In genomic region chr2:64819774-64820688, GRCh38 we compare ENCODE assay signal across 8 cellular contexts.
DNase-seq lines count a peak whose midpoint lies in the region; ATAC-seq and TF ChIP-seq lines count a peak whose summit lies in the region.

No MANE protein-coding gene starts in this region.

- peaks cover 0 to 3% of the 10 kb centered on the region in 2 experiments; a peak in 1 of 4 replicates for H3K4me1 ChIP-seq in SK-N-SH (ENCODE audit: control insufficient read depth in 1 of 2, insufficient read depth in 2 of 2, low read depth in 1 of 2, low read length in 1 of 2)

- H3F3A ChIP-seq in SK-N-SH (replicated peaks; ENCODE audit: insufficient read depth), result no peaks in the 10 kb centered on the region

- no peak overlapping the region for H3K27ac ChIP-seq in SK-N-SH (ENCODE audit: low read depth in 2 of 2, low read length in 1 of 2)

- no peak for ATAC-seq in SK-N-SH treated with all-trans-retinoic acid at 6 μM for 48 hours
- peak; percentile 94 for ATAC-seq in HG03342 (IDR thresholded peaks at IDR 0.05; ENCODE audit: unreplicated experiment)
- peak; percentile 19 for ATAC-seq in omental fat pad (ENCODE audit: low FRiP score)

- WGBS in SK-N-SH (ENCODE audit: low lambda C conversion rate), result 90% methylated on average over 11 of the region's 11 CpGs

- H3K79me2 ChIP-seq in SK-N-SH (ENCODE audit: insufficient read depth), result no peaks in the 10 kb centered on the region

- 0 out of 2 replicates have a peak overlapping the region, but pooled peaks have one; percentile 56 for H2AFZ ChIP-seq in SK-N-SH (ENCODE audit: low read depth)

- POLR2A ChIA-PET in SK-N-SH (lab: Yijun Ruan, JAX), result no interaction called here

- DNase-seq in SK-N-SH, result no peak
- DNase-seq in activated CD8-positive, alpha-beta memory T cell treated with anti-CD3 and anti-CD28 coated beads, Interleukin-2, amount 50 U/mL, for 1 hour (ENCODE audit: extremely low read depth), result peak; percentile 12
- DNase-seq in omental fat pad (ENCODE audit: low spot score), result no peak
- no peak for DNase-seq in NCI-H2029 (lab: John Stamatoyannopoulos, UW)
- DNase-seq in GF-D8 (lab: John Stamatoyannopoulos, UW), result no peak
- no peak for DNase-seq in HPDE6-E6E7 (ENCODE audit: extremely low spot score)

- H3K9me2 ChIP-seq in SK-N-SH, result no peaks in the 10 kb centered on the region

- H3K36me3 ChIP-seq in SK-N-SH (replicated peaks in 1 of 2; ENCODE audit: control insufficient read depth in 1 of 2, insufficient read depth in 2 of 2, low read length in 1 of 2), result no peaks in the 10 kb centered on the region

- H3K4me2 ChIP-seq in SK-N-SH, result no peak overlapping the region

- no peaks in the 10 kb centered on the region for H4K20me1 ChIP-seq in SK-N-SH (ENCODE audit: insufficient read depth)

- CTCF ChIA-PET in SK-N-SH (lab: Yijun Ruan, JAX), result interaction anchor here (1.0 to 1.7 kb wide), 3 partner anchors 12 to 27 kb away, joined by 3 to 7 read pairs (median 6); no protein-coding TSS in a partner anchor

- TF ChIP-seq CTCF in SK-N-SH (IDR thresholded peaks at IDR 0.05), result no peak
- no peak for TF ChIP-seq CTCF in omental fat pad (IDR thresholded peaks at IDR 0.05)

- no peak overlapping the region for H3K4me3 ChIP-seq in SK-N-SH (ENCODE audit: low read depth in 2 of 2, low read length in 1 of 2)

- no peak for TF ChIP-seq RAD21 in SK-N-SH (IDR thresholded peaks at IDR 0.05; ENCODE audit: low read length)

- H3K9ac ChIP-seq in SK-N-SH, result no peak overlapping the region

- no peaks in the 10 kb centered on the region for H3K9me3 ChIP-seq in SK-N-SH

- TF ChIP-seq EP300 in SK-N-SH (IDR thresholded peaks at IDR 0.05; ENCODE audit: borderline replicate concordance in 1 of 2, low read depth in 1 of 2, low read length in 1 of 2), result no peak

- H3K27me3 ChIP-seq in SK-N-SH (ENCODE audit: insufficient read depth), result no peaks in the 10 kb centered on the region

TF ChIP-seq in SK-N-SH, 30 proteins besides CTCF, POLR2A, EP300 and RAD21:
- TF ChIP-seq ELF1 (IDR thresholded peaks at IDR 0.05) (no peak), POLR2AphosphoS5 (IDR thresholded peaks at IDR 0.05; ENCODE audit: low read depth, low read length) (no peak), RXRA (IDR thresholded peaks at IDR 0.05; ENCODE audit: borderline replicate concordance, low read depth) (no peak), FOXM1 (IDR thresholded peaks at IDR 0.05; ENCODE audit: low read depth) (no peak), FOXJ3 (CRISPR knock-in tag; IDR thresholded peaks at IDR 0.05) (no peak), NRF1 (IDR thresholded peaks at IDR 0.05; ENCODE audit: low read depth, low read length) (no peak)

TF ChIP-seq in SK-N-SH treated with all-trans-retinoic acid at 6 μM for 48 hours, 23 proteins besides CTCF, POLR2A, EP300 and RAD21:
- no peak for TF ChIP-seq PPARA (CRISPR knock-in tag; IDR thresholded peaks at IDR 0.05; ENCODE audit: borderline replicate concordance)
- TF ChIP-seq BACH2 (CRISPR knock-in tag; IDR thresholded peaks at IDR 0.05; ENCODE audit: borderline replicate concordance), result no peak
- no peak for TF ChIP-seq ZC3H10 (CRISPR knock-in tag; IDR thresholded peaks at IDR 0.05)
- no peak for TF ChIP-seq TOX (CRISPR knock-in tag; IDR thresholded peaks at IDR 0.05; ENCODE audit: borderline replicate concordance)
- TF ChIP-seq SNAI2 (CRISPR knock-in tag; IDR thresholded peaks at IDR 0.05), result no peak
- TF ChIP-seq ZFP3 (CRISPR knock-in tag; IDR thresholded peaks at IDR 0.05), result no peak
- no peak for TF ChIP-seq ZNF565 (CRISPR knock-in tag; conservative IDR thresholded peaks at IDR 0.05; ENCODE audit: low read depth)
- TF ChIP-seq TCF4 (CRISPR knock-in tag; IDR thresholded peaks at IDR 0.05; ENCODE audit: borderline replicate concordance), result no peak
- no peak for TF ChIP-seq POU6F1 (CRISPR knock-in tag; IDR thresholded peaks at IDR 0.05; ENCODE audit: borderline replicate concordance, low read depth)
- TF ChIP-seq CSRNP3 (CRISPR knock-in tag; IDR thresholded peaks at IDR 0.05), result no peak
- TF ChIP-seq ARNTL (CRISPR knock-in tag; IDR thresholded peaks at IDR 0.05; ENCODE audit: borderline replicate concordance, low read depth), result no peak
- TF ChIP-seq ISL1 (CRISPR knock-in tag; IDR thresholded peaks at IDR 0.05), result no peak
- TF ChIP-seq ZNF70 (CRISPR knock-in tag; IDR thresholded peaks at IDR 0.05), result no peak
- TF ChIP-seq OSR1 (CRISPR knock-in tag; IDR thresholded peaks at IDR 0.05), result no peak
